Comparison of ENCODE assay signal across 8 cellular contexts in the genomic region with DNA sequence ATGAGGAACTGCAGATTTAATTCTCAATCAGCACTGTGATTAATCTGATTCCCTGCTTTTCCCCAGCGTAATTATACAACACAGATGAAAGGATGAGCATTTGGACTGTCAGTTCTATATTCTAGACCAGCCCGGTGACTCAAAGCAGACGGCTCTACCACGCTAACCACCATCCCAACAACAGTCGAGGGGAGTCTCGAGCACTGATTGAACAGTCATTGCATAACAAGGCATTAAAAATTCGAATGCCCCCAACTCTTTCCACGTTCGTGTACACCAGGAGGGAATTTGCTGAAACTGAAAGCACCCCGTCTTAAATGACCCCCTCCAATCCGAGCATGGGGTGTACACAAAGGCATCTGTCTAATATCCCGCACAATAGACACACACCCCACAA. TPM values are rescaled to one million over a fixed set of nuclear protein-coding genes. Genes with fewer than 3 reads are reported as not detected.
DNase-seq lines count a peak whose midpoint lies in the region; ATAC-seq and TF ChIP-seq lines count a peak whose summit lies in the region.

No MANE protein-coding gene starts in this region.

- ATAC-seq in activated CD4-positive, alpha-beta T cell treated with anti-CD3 and anti-CD28 coated beads for 36 hours: peak; percentile 37
- ATAC-seq in omental fat pad (ENCODE audit: low FRiP score) (peak; percentile 31), GM21723 (IDR thresholded peaks at IDR 0.05; ENCODE audit: unreplicated experiment) (no peak)

- CTCF ChIA-PET in activated CD4-positive, alpha-beta T cell treated with anti-CD3 and anti-CD28 coated beads for 36 hours (lab: Charles Lee): interaction anchor here (2.1 kb wide), 1 partner anchor 123 kb away, joined by 6 read pairs; no protein-coding TSS in a partner anchor

- TF ChIP-seq CTCF in epithelial cell of proximal tubule (conservative IDR thresholded peaks at IDR 0.05; ENCODE audit: low read depth, low read length) (no peak), omental fat pad (IDR thresholded peaks at IDR 0.05) (no peak)

- DNase-seq in D341Med (ENCODE audit: low spot score) (peak; percentile 18), epithelial cell of proximal tubule (ENCODE audit: low read depth) (no peak), omental fat pad (ENCODE audit: low spot score) (no peak), NCI-H187 treated with DMSO at 0.1 percent for 48 hours (lab: John Stamatoyannopoulos, UW) (no peak), posterior cingulate gyrus (no peak)
- DNase-seq in Jurkat, Clone E6-1 (ENCODE audit: low read depth, low spot score): no peak
- peak; percentile 58 for DNase-seq in activated CD4-positive, alpha-beta T cell treated with anti-CD3 and anti-CD28 coated beads for 36 hours

- peak overlapping the region; percentile 77 for H3K27ac Mint-ChIP-seq in activated CD4-positive, alpha-beta T cell treated with anti-CD3 and anti-CD28 coated beads for 36 hours

- intact Hi-C loops in activated CD4-positive, alpha-beta T cell treated with anti-CD3 and anti-CD28 coated beads for 36 hours (cut with DNase I, micrococcal nuclease): loop anchor here in 1 of 2 experiments (2.0 to 10.0 kb wide), 5 partner anchors 123 to 1733 kb away; a partner anchor contains a TSS
- intact Hi-C loops in posterior cingulate gyrus (cut with DNase I): no loop called here

- H3K27me3 Mint-ChIP-seq in activated CD4-positive, alpha-beta T cell treated with anti-CD3 and anti-CD28 coated beads for 36 hours: no peaks in the 10 kb centered on the region

- no peaks in the 10 kb centered on the region for H3K36me3 Mint-ChIP-seq in activated CD4-positive, alpha-beta T cell treated with anti-CD3 and anti-CD28 coated beads for 36 hours (ENCODE audit: low read depth)

- peaks cover 36% of the 10 kb centered on the region for H3K4me1 Mint-ChIP-seq in activated CD4-positive, alpha-beta T cell treated with anti-CD3 and anti-CD28 coated beads for 36 hours

- POLR2A ChIA-PET in activated CD4-positive, alpha-beta T cell treated with anti-CD3 and anti-CD28 coated beads for 36 hours (lab: Charles Lee): no interaction called here

- H3K4me3 Mint-ChIP-seq in activated CD4-positive, alpha-beta T cell treated with anti-CD3 and anti-CD28 coated beads for 36 hours: peak overlapping the region; percentile 80

- H3K4me3 ChIP-seq in Jurkat, Clone E6-1 (ENCODE audit: low read length): peak overlapping the region; percentile 64
- peak overlapping the region; percentile 76 for H3K4me3 ChIP-seq in epithelial cell of proximal tubule (ENCODE audit: low read depth, low read length)

- H3K9me3 Mint-ChIP-seq in activated CD4-positive, alpha-beta T cell treated with anti-CD3 and anti-CD28 coated beads for 36 hours (ENCODE audit: low read depth): no peaks in the 10 kb centered on the region

RNA-seq across cellular contexts. Expression of a gene that starts 1.2 kb away (rescaled TPM):
- 13.4 TPM for polyA plus RNA-seq in Jurkat, Clone E6-1 (2012; ENCODE audit: insufficient read depth, insufficient read length)
- 10 to 100 TPM; 14.4 to 15.0 TPM for total RNA-seq in activated CD4-positive, alpha-beta T cell treated with anti-CD3 and anti-CD28 coated beads for 36 hours
- total RNA-seq in epithelial cell of proximal tubule: 22.9 and 58.8 TPM in 2 replicates
- total RNA-seq in omental fat pad: 10 to 100 TPM; 26.8 to 42.4 (median 32.9) TPM

Comparison
In these comparisons a context has a peak if more than half of its experiments do, and no peak if none do; other contexts are left out.
1. DNase-seq: peak in D341Med (single experiment) and activated CD4-positive, alpha-beta T cell treated with anti-CD3 and anti-CD28 coated beads for 36 hours (single experiment); none in Jurkat, Clone E6-1 (single experiment), epithelial cell of proximal tubule (single experiment), omental fat pad (single experiment), NCI-H187 treated with DMSO at 0.1 percent for 48 hours (single experiment) and posterior cingulate gyrus (0 of 10).